In the genomic region with DNA sequence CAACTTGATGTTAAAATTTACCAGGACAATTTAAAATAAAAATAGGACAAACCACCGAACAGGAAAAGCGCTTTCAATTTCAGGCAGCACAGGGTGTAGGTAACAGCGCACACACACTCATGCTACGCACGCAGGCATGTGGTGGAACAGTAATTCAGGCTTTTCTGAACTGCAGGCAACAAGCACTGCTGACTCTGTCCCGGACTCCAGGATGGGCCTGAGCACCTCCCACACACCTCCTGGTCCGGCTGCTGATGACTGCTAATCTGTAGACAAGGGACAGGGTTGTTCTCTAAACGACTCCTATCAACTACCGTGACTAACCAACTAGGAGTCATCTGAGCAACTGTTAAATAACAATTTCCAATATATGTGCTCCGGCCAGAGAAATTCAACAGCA, we compare ENCODE assay signal across 21 cellular contexts.
A peak's percentile ranks its signal among the peaks of the same experiment; 100 is the strongest.
DNase-seq lines count a peak whose midpoint lies in the region; ATAC-seq and TF ChIP-seq lines count a peak whose summit lies in the region.
"Had no signal": no experiment of that assay in that cellular context is flagged by ENCODE, and none has a peak within 500 bp of the region (broad histone marks: within the 10 kb centered on the region; RNA-seq: fewer than 3 reads in every experiment).

No MANE protein-coding gene starts in this region.

- H3K27ac ChIP-seq in adrenal gland: no peak overlapping the region
- H3K27ac ChIP-seq: BLaER1, heart right ventricle, PC-9 had no signal

- H3K4me3 Mint-ChIP-seq in activated CD4-positive, alpha-beta T cell treated with anti-CD3 and anti-CD28 coated beads for 36 hours: no peak overlapping the region
- H3K4me3 Mint-ChIP-seq in T-helper 17 cell: peak overlapping the region; percentile 68
- peak overlapping the region; percentile 3 to 61 for H3K4me3 Mint-ChIP-seq in effector memory CD8-positive, alpha-beta T cell
- H3K4me3 Mint-ChIP-seq in nephron progenitor cell: no peak overlapping the region
- H3K4me3 Mint-ChIP-seq: stimulated activated memory B cell treated with anti-CD40 and anti-IgM and Interleukin-4, amounts not matched to agents 10 μg/mL and 1 μg/mL and 100 μg/mL, for 72 hours had no signal

- H3K27me3 Mint-ChIP-seq in activated CD4-positive, alpha-beta T cell treated with anti-CD3 and anti-CD28 coated beads for 36 hours: no peaks in the 10 kb centered on the region
- H3K27me3 Mint-ChIP-seq in T-helper 17 cell (no peaks in the 10 kb centered on the region), nephron progenitor cell (ENCODE audit: low read depth, poor library complexity) (peaks cover 3% of the 10 kb centered on the region)
- no peaks in the 10 kb centered on the region for H3K27me3 Mint-ChIP-seq in effector memory CD8-positive, alpha-beta T cell
- H3K27me3 Mint-ChIP-seq: stimulated activated memory B cell treated with anti-CD40 and anti-IgM and Interleukin-4, amounts not matched to agents 10 μg/mL and 1 μg/mL and 100 μg/mL, for 72 hours had no signal

- peaks cover 0 to 13% of the 10 kb centered on the region in 2 donors for H3K36me3 ChIP-seq in adrenal gland (replicated peaks in 1 of 2)

- ATAC-seq in activated CD4-positive, alpha-beta T cell treated with anti-CD3 and anti-CD28 coated beads for 36 hours: peak; percentile 53
- ATAC-seq in T-helper 17 cell (peak; percentile 53), GM19452 (IDR thresholded peaks at IDR 0.05; ENCODE audit: unreplicated experiment) (no peak)
- ATAC-seq in effector memory CD8-positive, alpha-beta T cell (replicated peaks): peak; percentile 70
- ATAC-seq: stimulated activated memory B cell treated with anti-CD40 and anti-IgM and Interleukin-4, amounts not matched to agents 10 μg/mL and 1 μg/mL and 100 μg/mL, for 72 hours had no signal

- POLR2A ChIA-PET in activated CD4-positive, alpha-beta T cell treated with anti-CD3 and anti-CD28 coated beads for 36 hours (lab: Charles Lee): interaction anchor here (0.6 kb wide), 1 partner anchor 286 kb away, joined by 3 read pairs; no protein-coding TSS in a partner anchor

- CTCF ChIA-PET in activated CD4-positive, alpha-beta T cell treated with anti-CD3 and anti-CD28 coated beads for 36 hours (lab: Charles Lee): interaction anchor here (0.7 to 2.7 kb wide), 4 partner anchors 14 to 36 kb away, joined by 3 to 9 read pairs (median 4); no protein-coding TSS in a partner anchor

- peaks cover 52% of the 10 kb centered on the region for H3K4me1 Mint-ChIP-seq in activated CD4-positive, alpha-beta T cell treated with anti-CD3 and anti-CD28 coated beads for 36 hours
- peaks cover 33% of the 10 kb centered on the region for H3K4me1 Mint-ChIP-seq in T-helper 17 cell
- H3K4me1 Mint-ChIP-seq in effector memory CD8-positive, alpha-beta T cell (ENCODE audit: low read depth in 2 of 2): peaks cover 27 to 41% of the 10 kb centered on the region in 2 donors
- H3K4me1 Mint-ChIP-seq in nephron progenitor cell: peaks cover 19% of the 10 kb centered on the region

- H3K36me3 Mint-ChIP-seq in activated CD4-positive, alpha-beta T cell treated with anti-CD3 and anti-CD28 coated beads for 36 hours (ENCODE audit: low read depth): peaks cover 65% of the 10 kb centered on the region
- H3K36me3 Mint-ChIP-seq in T-helper 17 cell (ENCODE audit: low read depth): peaks cover 8% of the 10 kb centered on the region
- peaks cover 81% of the 10 kb centered on the region for H3K36me3 Mint-ChIP-seq in effector memory CD8-positive, alpha-beta T cell (ENCODE audit: insufficient read depth)
- peaks cover 35% of the 10 kb centered on the region for H3K36me3 Mint-ChIP-seq in nephron progenitor cell (ENCODE audit: low read depth)

- H3K9me3 Mint-ChIP-seq in activated CD4-positive, alpha-beta T cell treated with anti-CD3 and anti-CD28 coated beads for 36 hours (ENCODE audit: low read depth): no peaks in the 10 kb centered on the region
- no peaks in the 10 kb centered on the region for H3K9me3 Mint-ChIP-seq in effector memory CD8-positive, alpha-beta T cell
- H3K9me3 Mint-ChIP-seq in nephron progenitor cell: no peaks in the 10 kb centered on the region
- H3K9me3 Mint-ChIP-seq: stimulated activated memory B cell treated with anti-CD40 and anti-IgM and Interleukin-4, amounts not matched to agents 10 μg/mL and 1 μg/mL and 100 μg/mL, for 72 hours had no signal

- TF ChIP-seq POLR2A in adrenal gland (IDR thresholded peaks at IDR 0.05): no peak

- intact Hi-C loops in activated CD4-positive, alpha-beta T cell treated with anti-CD3 and anti-CD28 coated beads for 36 hours (cut with DNase I, micrococcal nuclease): no loop called here
- intact Hi-C loops in adrenal gland (cut with DNase I): no loop called here

- no peak for TF ChIP-seq CTCF in nephron progenitor cell (IDR thresholded peaks at IDR 0.05)
- TF ChIP-seq CTCF in adrenal gland (IDR thresholded peaks at IDR 0.05): no peak

- DNase-seq in activated CD4-positive, alpha-beta T cell treated with anti-CD3 and anti-CD28 coated beads for 36 hours: peak; percentile 35
- no peak for DNase-seq in activated CD4-positive, alpha-beta T cell treated with anti-CD3 and anti-CD28 coated beads, Interleukin-2, amount 50 U/mL, for 1 hour
- DNase-seq in T-helper 17 cell (no peak), nephron progenitor cell (no peak), adrenal gland (no peak), iPS-NIHi7 (ENCODE audit: extremely low spot score) (no peak)
- DNase-seq in effector memory CD8-positive, alpha-beta T cell: no peak
- DNase-seq: 8988T; activated CD4-positive, CD25-positive, alpha-beta regulatory T cell treated with anti-CD3 and anti-CD28 coated beads, Interleukin-2, amount 50 U/mL, for 72 hours; amniotic stem cell; DMS53; effector memory CD4-positive, alpha-beta T cell; heart right ventricle; mammary epithelial cell; NCI-H1436; PC-9; T1000; trophoblast cell had no signal

- no peaks in the 10 kb centered on the region for H3K27me3 ChIP-seq in adrenal gland
- H3K27me3 ChIP-seq: BLaER1, heart right ventricle had no signal

- H3K9me3 ChIP-seq in T-helper 17 cell (ENCODE audit: control insufficient read depth, low read length, poor library complexity, severe bottlenecking) (no peaks in the 10 kb centered on the region), adrenal gland (replicated peaks in 1 of 3) (no peaks in the 10 kb centered on the region)
- H3K9me3 ChIP-seq: BLaER1, heart right ventricle had no signal

- H3K27ac Mint-ChIP-seq in activated CD4-positive, alpha-beta T cell treated with anti-CD3 and anti-CD28 coated beads for 36 hours: peak overlapping the region; percentile 67
- H3K27ac Mint-ChIP-seq in T-helper 17 cell (peak overlapping the region; percentile 92), nephron progenitor cell (peak overlapping the region; percentile 53)
- peak overlapping the region; percentile 81 to 90 for H3K27ac Mint-ChIP-seq in effector memory CD8-positive, alpha-beta T cell
- H3K27ac Mint-ChIP-seq: stimulated activated memory B cell treated with anti-CD40 and anti-IgM and Interleukin-4, amounts not matched to agents 10 μg/mL and 1 μg/mL and 100 μg/mL, for 72 hours had no signal

- H3K4me1 ChIP-seq in adrenal gland (replicated peaks in 1 of 2): no peaks in the 10 kb centered on the region
- H3K4me1 ChIP-seq: BLaER1, heart right ventricle had no signal

- H3K4me3 ChIP-seq in adrenal gland: no peak overlapping the region
- H3K4me3 ChIP-seq: BLaER1, heart right ventricle, PC-9 had no signal

- 92 to 95% (median 94%) methylated on average over 10 of the region's 10 CpGs for WGBS in adrenal gland, 4 donors

Comparison
In these comparisons a context has a peak if more than half of its experiments do, and no peak if none do; other contexts are left out.
1. H3K4me3 Mint-ChIP-seq: peak in T-helper 17 cell (single experiment) and effector memory CD8-positive, alpha-beta T cell (2 of 2); none in activated CD4-positive, alpha-beta T cell treated with anti-CD3 and anti-CD28 coated beads for 36 hours (single experiment) and nephron progenitor cell (single experiment).
2. Peak in every context shown above with its lines, with median percentiles within 50 percentile points of each other: H3K27ac Mint-ChIP-seq.